Comparison of ENCODE assay signal across 22 cellular contexts in the genomic region with DNA sequence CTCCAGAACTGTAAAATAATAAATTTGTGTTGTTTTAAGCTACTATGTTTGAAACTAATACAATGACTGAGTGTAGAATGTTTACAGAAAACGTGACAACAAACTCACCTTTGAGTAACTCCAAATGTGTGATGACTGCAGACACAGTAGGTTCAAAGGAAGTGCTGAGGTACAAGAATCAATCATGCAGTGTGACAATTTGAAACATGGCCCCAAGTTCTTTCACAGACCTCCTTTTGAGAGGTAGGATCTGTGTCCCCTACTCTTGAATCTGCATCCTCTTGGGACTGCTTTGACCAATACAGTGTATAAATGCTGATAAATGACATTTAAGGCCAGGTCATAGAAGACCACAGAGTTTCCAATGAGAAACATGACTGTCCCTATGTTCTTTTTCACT.
DNase-seq lines count a peak whose midpoint lies in the region; ATAC-seq, FAIRE-seq and TF ChIP-seq lines count a peak whose summit lies in the region.
"Had no signal": no experiment of that assay in that cellular context is flagged by ENCODE, and none has a peak within 500 bp of the region (broad histone marks: within the 10 kb centered on the region; RNA-seq: fewer than 3 reads in every experiment).

No MANE protein-coding gene starts in this region.

- H3K27ac Mint-ChIP-seq in activated CD8-positive, alpha-beta memory T cell treated with anti-CD3 and anti-CD28 coated beads, Interleukin-2, amount 10 ng/mL, durations not matched to agents 7 days and 5 days: no peak overlapping the region
- H3K27ac Mint-ChIP-seq in stimulated activated effector memory CD8-positive, alpha-beta T cell treated with anti-CD3 and anti-CD28 coated beads, Interleukin-12 subunit alpha, Interleukin-12 subunit beta, amount 100 ng/mL, for 72 hours: no peak overlapping the region
- no peak overlapping the region for H3K27ac Mint-ChIP-seq in chondrocyte (ENCODE audit: unreplicated experiment)
- H3K27ac Mint-ChIP-seq: CD4-positive, CD25-positive, alpha-beta regulatory T cell; CD8-positive, alpha-beta memory T cell; HFFc6 had no signal

- ATAC-seq in activated CD8-positive, alpha-beta memory T cell treated with anti-CD3 and anti-CD28 coated beads, Interleukin-2, amount 10 ng/mL, durations not matched to agents 7 days and 5 days: peak; percentile 23
- ATAC-seq in left colon (peak; percentile 30), GM18520 (IDR thresholded peaks at IDR 0.05; ENCODE audit: unreplicated experiment) (no peak)
- peak; percentile 76 for ATAC-seq in stimulated activated effector memory CD8-positive, alpha-beta T cell treated with anti-CD3 and anti-CD28 coated beads, Interleukin-12 subunit alpha, Interleukin-12 subunit beta, amount 100 ng/mL, for 72 hours
- ATAC-seq: GM12878, HCT116 had no signal

- DNase-seq in activated CD8-positive, alpha-beta memory T cell treated with anti-CD3 and anti-CD28 coated beads, Interleukin-2, amount 10 ng/mL, durations not matched to agents 7 days and 5 days: no peak
- no peak for DNase-seq in activated CD8-positive, alpha-beta memory T cell treated with anti-CD3 and anti-CD28 coated beads for 24 hours
- DNase-seq in GM18507 (ENCODE audit: extremely low spot score, insufficient read length, low read depth): no peak
- no peak for DNase-seq in left colon
- no peak for DNase-seq in stimulated activated effector memory CD8-positive, alpha-beta T cell treated with anti-CD3 and anti-CD28 coated beads, Interleukin-12 subunit alpha, Interleukin-12 subunit beta, amount 100 ng/mL, for 72 hours (ENCODE audit: low spot score in 2 of 2)
- no peak for DNase-seq in chondrocyte (ENCODE audit: low spot score)
- DNase-seq: ACHN; BE2C; C1 segment of cervical spinal cord; CD4-positive, CD25-positive, alpha-beta regulatory T cell; CD8-positive, alpha-beta memory T cell; COR-L47; DMS 273 treated with DMSO at 0.1 percent for 48 hours; DMS53; DND-41; EL; GOT3; H7; HFFc6 had no signal

- H3K36me3 Mint-ChIP-seq in activated CD8-positive, alpha-beta memory T cell treated with anti-CD3 and anti-CD28 coated beads, Interleukin-2, amount 10 ng/mL, durations not matched to agents 7 days and 5 days: peaks cover 2% of the 10 kb centered on the region
- no peaks in the 10 kb centered on the region for H3K36me3 Mint-ChIP-seq in stimulated activated effector memory CD8-positive, alpha-beta T cell treated with anti-CD3 and anti-CD28 coated beads, Interleukin-12 subunit alpha, Interleukin-12 subunit beta, amount 100 ng/mL, for 72 hours
- no peaks in the 10 kb centered on the region for H3K36me3 Mint-ChIP-seq in chondrocyte (ENCODE audit: low read depth)
- H3K36me3 Mint-ChIP-seq: CD4-positive, CD25-positive, alpha-beta regulatory T cell; CD8-positive, alpha-beta memory T cell had no signal

- no peaks in the 10 kb centered on the region for H3K27me3 Mint-ChIP-seq in activated CD8-positive, alpha-beta memory T cell treated with anti-CD3 and anti-CD28 coated beads, Interleukin-2, amount 10 ng/mL, durations not matched to agents 7 days and 5 days
- no peaks in the 10 kb centered on the region for H3K27me3 Mint-ChIP-seq in chondrocyte (ENCODE audit: low read depth)
- H3K27me3 Mint-ChIP-seq: CD4-positive, CD25-positive, alpha-beta regulatory T cell; CD8-positive, alpha-beta memory T cell had no signal

- intact Hi-C loops in left colon (cut with DNase I, micrococcal nuclease): no loop called here

- peak; percentile 18 for FAIRE-seq in GM18507 (lab: Jason Lieb, UNC)
- FAIRE-seq: GM12878 had no signal

- no peaks in the 10 kb centered on the region for H3K9me3 Mint-ChIP-seq in activated CD8-positive, alpha-beta memory T cell treated with anti-CD3 and anti-CD28 coated beads, Interleukin-2, amount 10 ng/mL, durations not matched to agents 7 days and 5 days (ENCODE audit: low read depth)
- H3K9me3 Mint-ChIP-seq in stimulated activated effector memory CD8-positive, alpha-beta T cell treated with anti-CD3 and anti-CD28 coated beads, Interleukin-12 subunit alpha, Interleukin-12 subunit beta, amount 100 ng/mL, for 72 hours: no peaks in the 10 kb centered on the region
- peaks cover 10% of the 10 kb centered on the region for H3K9me3 Mint-ChIP-seq in chondrocyte (ENCODE audit: low read depth)
- H3K9me3 Mint-ChIP-seq: CD4-positive, CD25-positive, alpha-beta regulatory T cell; HFFc6 had no signal

- no peak for TF ChIP-seq CTCF in chondrocyte (IDR thresholded peaks at IDR 0.05)

- CTCF ChIA-PET in activated CD8-positive, alpha-beta memory T cell treated with anti-CD3 and anti-CD28 coated beads, Interleukin-2, amount 10 ng/mL, durations not matched to agents 7 days and 5 days (lab: Charles Lee): no interaction called here

- no peak overlapping the region for H3K4me3 Mint-ChIP-seq in activated CD8-positive, alpha-beta memory T cell treated with anti-CD3 and anti-CD28 coated beads, Interleukin-2, amount 10 ng/mL, durations not matched to agents 7 days and 5 days
- no peak overlapping the region for H3K4me3 Mint-ChIP-seq in stimulated activated effector memory CD8-positive, alpha-beta T cell treated with anti-CD3 and anti-CD28 coated beads, Interleukin-12 subunit alpha, Interleukin-12 subunit beta, amount 100 ng/mL, for 72 hours
- no peak overlapping the region for H3K4me3 Mint-ChIP-seq in chondrocyte (ENCODE audit: unreplicated experiment)
- H3K4me3 Mint-ChIP-seq: CD4-positive, CD25-positive, alpha-beta regulatory T cell; CD8-positive, alpha-beta memory T cell; HFFc6 had no signal

- peaks cover 17% of the 10 kb centered on the region for H3K4me1 Mint-ChIP-seq in activated CD8-positive, alpha-beta memory T cell treated with anti-CD3 and anti-CD28 coated beads, Interleukin-2, amount 10 ng/mL, durations not matched to agents 7 days and 5 days
- H3K4me1 Mint-ChIP-seq in stimulated activated effector memory CD8-positive, alpha-beta T cell treated with anti-CD3 and anti-CD28 coated beads, Interleukin-12 subunit alpha, Interleukin-12 subunit beta, amount 100 ng/mL, for 72 hours: peaks cover 13% of the 10 kb centered on the region
- H3K4me1 Mint-ChIP-seq in chondrocyte (ENCODE audit: low read depth): no peaks in the 10 kb centered on the region
- H3K4me1 Mint-ChIP-seq: CD4-positive, CD25-positive, alpha-beta regulatory T cell had no signal
